9 cellular contexts compared by ENCODE assay signal in genomic region chr14:23468704-23469126, GRCh38. TPM values are rescaled to one million over a fixed set of nuclear protein-coding genes. Genes with fewer than 3 reads are reported as not detected.
DNase-seq lines count a peak whose midpoint lies in the region; ATAC-seq, FAIRE-seq and TF ChIP-seq lines count a peak whose summit lies in the region.
"Had no signal": no experiment of that assay in that cellular context is flagged by ENCODE, and none has a peak within 500 bp of the region (broad histone marks: within the 10 kb centered on the region; RNA-seq: fewer than 3 reads in every experiment).

No MANE protein-coding gene starts in this region.

- H3K9me3 Mint-ChIP-seq in stimulated activated naive CD8-positive, alpha-beta T cell treated with anti-CD3 and anti-CD28 coated beads, Interleukin-15, amount 100 ng/mL, for 72 hours = no peaks in the 10 kb centered on the region

- TF ChIP-seq POLR2A in vagina (IDR thresholded peaks at IDR 0.05) = no peak

- no peak for DNase-seq in stimulated activated naive CD8-positive, alpha-beta T cell treated with anti-CD3 and anti-CD28 coated beads, Interleukin-15, amount 100 ng/mL, for 72 hours
- DNase-seq in stimulated activated naive CD8-positive, alpha-beta T cell treated with anti-CD3 and anti-CD28 coated beads, Interleukin-15, Interleukin-2, amounts not matched to agents 100 U/mL and 50 U/mL, for 24 hours = no peak
- DNase-seq in bronchial epithelial cell (ENCODE audit: low read depth) (no peak), lower lobe of right lung (no peak), vagina (ENCODE audit: extremely low spot score in 2 of 2) (peak in 1 of 2 donors; percentile 86), HuH-7.5 (ENCODE audit: low spot score) (no peak), DMS 273 (lab: John Stamatoyannopoulos, UW; ENCODE audit: unreplicated experiment) (no peak), EL (no peak)

- H3K27me3 ChIP-seq in bronchial epithelial cell (ENCODE audit: control insufficient read depth, insufficient read depth, low read length) (no peaks in the 10 kb centered on the region), lower lobe of right lung (ENCODE audit: low read depth) (no peaks in the 10 kb centered on the region), vagina (no peaks in the 10 kb centered on the region)

- peaks cover 16% of the 10 kb centered on the region for H3K4me1 ChIP-seq in lower lobe of right lung
- peaks cover 10% of the 10 kb centered on the region for H3K4me1 ChIP-seq in vagina

- no peak overlapping the region for H3K4me3 Mint-ChIP-seq in stimulated activated naive CD8-positive, alpha-beta T cell treated with anti-CD3 and anti-CD28 coated beads, Interleukin-15, amount 100 ng/mL, for 72 hours

- intact Hi-C loops in lower lobe of right lung (cut with DNase I) = no loop called here
- intact Hi-C loops in vagina (cut with DNase I) = loop anchor here (10.0 kb wide), 1 partner anchor 144 kb away; the partner anchor contains the start of gene PABPN1

- H3K4me1 Mint-ChIP-seq in stimulated activated naive CD8-positive, alpha-beta T cell treated with anti-CD3 and anti-CD28 coated beads, Interleukin-15, amount 100 ng/mL, for 72 hours = peaks cover 9% of the 10 kb centered on the region

- no peak overlapping the region for H3K27ac Mint-ChIP-seq in stimulated activated naive CD8-positive, alpha-beta T cell treated with anti-CD3 and anti-CD28 coated beads, Interleukin-15, amount 100 ng/mL, for 72 hours

- FAIRE-seq in bronchial epithelial cell (lab: Jason Lieb, UNC) = no peak

- H3K4me3 ChIP-seq in bronchial epithelial cell (ENCODE audit: low read depth, low read length) (peak overlapping the region; percentile 24), lower lobe of right lung (peak overlapping the region; percentile 97), vagina (peak overlapping the region; percentile 45 to 94)

- ATAC-seq in stimulated activated naive CD8-positive, alpha-beta T cell treated with anti-CD3 and anti-CD28 coated beads, Interleukin-15, amount 100 ng/mL, for 72 hours = peak; percentile 1
- ATAC-seq in stimulated activated naive CD8-positive, alpha-beta T cell treated with anti-CD3 and anti-CD28 coated beads, Interleukin-15, Interleukin-2, amounts not matched to agents 100 U/mL and 50 U/mL, for 24 hours = no peak
- peak; percentile 1 to 11 for ATAC-seq in lower lobe of right lung

- H3K27ac ChIP-seq in lower lobe of right lung (peak overlapping the region; percentile 88), vagina (peak overlapping the region; percentile 76)

- H3K9me3 ChIP-seq in lower lobe of right lung (no peaks in the 10 kb centered on the region), vagina (no peaks in the 10 kb centered on the region)

- TF ChIP-seq CTCF in bronchial epithelial cell (IDR thresholded peaks at IDR 0.05; ENCODE audit: insufficient read depth, low read length, severe bottlenecking) (no peak), lower lobe of right lung (IDR thresholded peaks at IDR 0.05) (no peak), vagina (IDR thresholded peaks at IDR 0.05) (no peak)

- no peaks in the 10 kb centered on the region for H3K27me3 Mint-ChIP-seq in stimulated activated naive CD8-positive, alpha-beta T cell treated with anti-CD3 and anti-CD28 coated beads, Interleukin-15, amount 100 ng/mL, for 72 hours

- H3K36me3 ChIP-seq in bronchial epithelial cell (ENCODE audit: control insufficient read depth, insufficient read depth, low read length) (peaks cover 6% of the 10 kb centered on the region), lower lobe of right lung (peaks cover 32% of the 10 kb centered on the region), vagina (peaks cover 0 to 22% of the 10 kb centered on the region in 2 donors)

RNA-seq across cellular contexts. Expression of gene NGDN, which starts 0.8 kb away (rescaled TPM):
- total RNA-seq in bronchial epithelial cell = 61.6 and 67.4 TPM in 2 replicates
- 33.3 TPM for total RNA-seq in lower lobe of right lung
- total RNA-seq in vagina = 47.1 TPM

RNA-seq across cellular contexts. Expression of gene MYH7, which starts 33.3 kb away (rescaled TPM):
- not detected in 2 replicates for total RNA-seq in bronchial epithelial cell
- 0.09 TPM for total RNA-seq in lower lobe of right lung
- not detected for total RNA-seq in vagina
- total RNA-seq: Calu3 had no signal

Comparison
In these comparisons a context has a peak if more than half of its experiments do, and no peak if none do; other contexts are left out.
1. H3K4me3 ChIP-seq: peak in every context shown above with its lines; median percentile 97 in lower lobe of right lung; 70 in vagina; 24 in bronchial epithelial cell.